Comparison of ENCODE assay signal across 1 cellular context in genomic region chr10:30542001-30542861, GRCh38.
TF ChIP-seq lines count a peak whose summit lies in the region.

No MANE protein-coding gene starts in this region.

TF ChIP-seq in HepG2, 621 proteins besides CTCF, POLR2A, EP300 and RAD21 (continued from another document and continues in another):
- TF ChIP-seq GLMP (CRISPR knock-in tag; IDR thresholded peaks at IDR 0.05; ENCODE audit: borderline replicate concordance) (no peak), ZBTB2 (CRISPR knock-in tag; IDR thresholded peaks at IDR 0.05; ENCODE audit: low read depth) (no peak), ZBTB46 (CRISPR knock-in tag; IDR thresholded peaks at IDR 0.05; ENCODE audit: borderline replicate concordance) (no peak), NONO (IDR thresholded peaks at IDR 0.05) (no peak), NONO (CRISPR knock-in tag; conservative IDR thresholded peaks at IDR 0.05) (peak; percentile 91), AHR (CRISPR knock-in tag; IDR thresholded peaks at IDR 0.05) (no peak; the same call in 1 of the 2 replicates), SP5 (CRISPR knock-in tag; IDR thresholded peaks at IDR 0.05; ENCODE audit: borderline replicate concordance, low read depth) (no peak; the same call in 1 of the 2 replicates), DMTF1 (CRISPR knock-in tag; IDR thresholded peaks at IDR 0.05) (no peak), CEBPG (CRISPR knock-in tag; IDR thresholded peaks at IDR 0.05) (peak; percentile 86), NFE2L1 (CRISPR knock-in tag; IDR thresholded peaks at IDR 0.05; ENCODE audit: borderline replicate concordance) (no peak), CREB1 (IDR thresholded peaks at IDR 0.05) (peak; percentile 56), CREB1 (CRISPR knock-in tag; IDR thresholded peaks at IDR 0.05) (peak; percentile 75), NFE2 (CRISPR knock-in tag; IDR thresholded peaks at IDR 0.05) (peak; percentile 61; the same call in 1 of the 2 replicates), FUBP1 (CRISPR knock-in tag; IDR thresholded peaks at IDR 0.05; ENCODE audit: borderline replicate concordance) (0 out of 2 replicates have a peak, but pooled peaks have one; percentile 22), LBX2 (CRISPR knock-in tag; IDR thresholded peaks at IDR 0.05; ENCODE audit: borderline replicate concordance) (no peak), SRSF4 (IDR thresholded peaks at IDR 0.05; ENCODE audit: low read depth, low read length, poor library complexity, severe bottlenecking) (no peak), PHF21A (CRISPR knock-in tag; IDR thresholded peaks at IDR 0.05) (peak; percentile 96), DPF2 (CRISPR knock-in tag; IDR thresholded peaks at IDR 0.05; ENCODE audit: borderline replicate concordance, low read depth) (peak; percentile 93), HNF4G (IDR thresholded peaks at IDR 0.05; ENCODE audit: borderline replicate concordance, low read depth, low read length) (peak; percentile 53; the same call in 1 of the 2 replicates), HNF4G (CRISPR knock-in tag; IDR thresholded peaks at IDR 0.05; ENCODE audit: borderline replicate concordance, low read depth) (peak; percentile 24; the same call in 1 of the 2 replicates), TGIF2 (CRISPR knock-in tag; IDR thresholded peaks at IDR 0.05) (peak; percentile 83), JUND (CRISPR knock-in tag; IDR thresholded peaks at IDR 0.05) (peak; percentile 82), CEBPZ (IDR thresholded peaks at IDR 0.05; ENCODE audit: low read length) (no peak), JARID2 (CRISPR knock-in tag; IDR thresholded peaks at IDR 0.05; ENCODE audit: insufficient replicate concordance) (no peak), ZNF776 (CRISPR knock-in tag; IDR thresholded peaks at IDR 0.05) (no peak), ZNF136 (CRISPR knock-in tag; IDR thresholded peaks at IDR 0.05; ENCODE audit: low read depth) (peak; percentile 71; the same call in 1 of the 2 replicates), FOXK1 (CRISPR knock-in tag; IDR thresholded peaks at IDR 0.05; ENCODE audit: borderline replicate concordance, low read depth) (peak; percentile 95; the same call in 1 of the 2 replicates), RFX5 (IDR thresholded peaks at IDR 0.05; ENCODE audit: low read depth, low read length) (no peak), ETV5 (CRISPR knock-in tag; IDR thresholded peaks at IDR 0.05; ENCODE audit: borderline replicate concordance) (peak; percentile 46; the same call in 1 of the 2 replicates), KAT8 (CRISPR knock-in tag; IDR thresholded peaks at IDR 0.05) (peak; percentile 79), ZNF883 (CRISPR knock-in tag; IDR thresholded peaks at IDR 0.05; ENCODE audit: not compliant biosample characterization) (no peak), ZNF563 (CRISPR knock-in tag; IDR thresholded peaks at IDR 0.05) (no peak), FOSL1 (CRISPR knock-in tag; IDR thresholded peaks at IDR 0.05; ENCODE audit: borderline replicate concordance) (peak; percentile 45; the same call in 1 of the 2 replicates), TP53 (CRISPR knock-in tag; conservative IDR thresholded peaks at IDR 0.05) (peak; percentile 59; the same call in 1 of the 2 replicates), AFF4 (CRISPR knock-in tag; IDR thresholded peaks at IDR 0.05) (peak; percentile 51; the same call in 1 of the 2 replicates), ZNF557 (CRISPR knock-in tag; IDR thresholded peaks at IDR 0.05) (peak; percentile 77; the same call in 1 of the 2 replicates), SOX5 (CRISPR knock-in tag; IDR thresholded peaks at IDR 0.05; ENCODE audit: borderline replicate concordance) (peak; percentile 95), PHF5A (CRISPR knock-in tag; IDR thresholded peaks at IDR 0.05; ENCODE audit: low read depth, unreplicated experiment) (peak; percentile 32), PAXIP1 (CRISPR knock-in tag; conservative IDR thresholded peaks at IDR 0.05) (peak; percentile 95)
